ENCODE assay signal across 1 cellular context in genomic region chr9:128693738-128694137, GRCh38.
TF ChIP-seq lines count a peak whose summit lies in the region.

No MANE protein-coding gene starts in this region.

TF ChIP-seq in HEK293, 187 proteins besides CTCF, POLR2A, EP300 and RAD21:
- TF ChIP-seq ZNF513 (tag by site-specific recombination; IDR thresholded peaks at IDR 0.05), result peak; percentile 100
